1 cellular context compared by ENCODE assay signal in the genomic region with DNA sequence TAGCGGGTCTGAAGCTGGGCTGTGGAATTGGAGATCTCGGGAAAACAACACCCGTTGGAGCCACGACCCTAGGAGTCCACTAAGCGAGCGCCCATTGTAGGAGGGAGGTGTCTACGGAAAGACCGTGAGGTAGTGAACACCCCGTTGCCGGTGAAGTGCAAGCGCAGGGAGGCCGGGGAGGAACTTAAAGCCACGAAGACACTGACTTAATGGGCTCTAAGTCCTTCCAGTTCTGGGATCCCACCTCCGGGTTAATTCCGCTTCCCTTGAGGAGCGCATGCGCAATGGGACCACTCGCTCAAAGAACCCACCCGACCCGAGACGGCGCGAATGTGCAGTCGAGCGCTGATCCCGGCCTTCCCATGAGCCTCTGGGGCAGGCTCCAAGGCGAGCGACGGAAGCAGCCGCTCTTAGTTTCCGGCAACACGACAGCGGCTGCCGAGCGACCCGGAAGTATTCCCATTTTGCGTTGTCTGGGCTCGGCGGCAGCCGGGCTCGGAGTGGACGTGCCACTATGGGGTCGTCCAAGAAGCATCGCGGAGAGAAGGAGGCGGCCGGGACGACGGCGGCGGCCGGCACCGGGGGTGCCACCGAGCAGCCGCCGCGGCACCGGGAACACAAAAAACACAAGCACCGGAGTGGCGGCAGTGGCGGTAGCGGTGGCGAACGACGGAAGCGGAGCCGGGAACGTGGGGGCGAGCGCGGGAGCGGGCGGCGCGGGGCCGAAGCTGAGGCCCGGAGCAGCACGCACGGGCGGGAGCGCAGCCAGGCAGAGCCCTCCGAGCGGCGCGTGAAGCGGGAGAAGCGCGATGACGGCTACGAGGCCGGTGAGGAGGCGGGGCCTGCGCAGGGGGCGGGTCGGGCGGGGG.
A peak's percentile ranks its signal among the peaks of the same experiment; 100 is the strongest.
TF ChIP-seq lines count a peak whose summit lies in the region.

A gene with protein sequence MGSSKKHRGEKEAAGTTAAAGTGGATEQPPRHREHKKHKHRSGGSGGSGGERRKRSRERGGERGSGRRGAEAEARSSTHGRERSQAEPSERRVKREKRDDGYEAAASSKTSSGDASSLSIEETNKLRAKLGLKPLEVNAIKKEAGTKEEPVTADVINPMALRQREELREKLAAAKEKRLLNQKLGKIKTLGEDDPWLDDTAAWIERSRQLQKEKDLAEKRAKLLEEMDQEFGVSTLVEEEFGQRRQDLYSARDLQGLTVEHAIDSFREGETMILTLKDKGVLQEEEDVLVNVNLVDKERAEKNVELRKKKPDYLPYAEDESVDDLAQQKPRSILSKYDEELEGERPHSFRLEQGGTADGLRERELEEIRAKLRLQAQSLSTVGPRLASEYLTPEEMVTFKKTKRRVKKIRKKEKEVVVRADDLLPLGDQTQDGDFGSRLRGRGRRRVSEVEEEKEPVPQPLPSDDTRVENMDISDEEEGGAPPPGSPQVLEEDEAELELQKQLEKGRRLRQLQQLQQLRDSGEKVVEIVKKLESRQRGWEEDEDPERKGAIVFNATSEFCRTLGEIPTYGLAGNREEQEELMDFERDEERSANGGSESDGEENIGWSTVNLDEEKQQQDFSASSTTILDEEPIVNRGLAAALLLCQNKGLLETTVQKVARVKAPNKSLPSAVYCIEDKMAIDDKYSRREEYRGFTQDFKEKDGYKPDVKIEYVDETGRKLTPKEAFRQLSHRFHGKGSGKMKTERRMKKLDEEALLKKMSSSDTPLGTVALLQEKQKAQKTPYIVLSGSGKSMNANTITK (plus strand): TSS at position 468 of the 869 bp plus-strand sequence. CDS start 47 bp downstream, at position 515.

TF ChIP-seq in GM12878, 131 proteins besides CTCF, POLR2A, EP300 and RAD21 (continued from another document and continues in another):
- TF ChIP-seq, protein P1, sequence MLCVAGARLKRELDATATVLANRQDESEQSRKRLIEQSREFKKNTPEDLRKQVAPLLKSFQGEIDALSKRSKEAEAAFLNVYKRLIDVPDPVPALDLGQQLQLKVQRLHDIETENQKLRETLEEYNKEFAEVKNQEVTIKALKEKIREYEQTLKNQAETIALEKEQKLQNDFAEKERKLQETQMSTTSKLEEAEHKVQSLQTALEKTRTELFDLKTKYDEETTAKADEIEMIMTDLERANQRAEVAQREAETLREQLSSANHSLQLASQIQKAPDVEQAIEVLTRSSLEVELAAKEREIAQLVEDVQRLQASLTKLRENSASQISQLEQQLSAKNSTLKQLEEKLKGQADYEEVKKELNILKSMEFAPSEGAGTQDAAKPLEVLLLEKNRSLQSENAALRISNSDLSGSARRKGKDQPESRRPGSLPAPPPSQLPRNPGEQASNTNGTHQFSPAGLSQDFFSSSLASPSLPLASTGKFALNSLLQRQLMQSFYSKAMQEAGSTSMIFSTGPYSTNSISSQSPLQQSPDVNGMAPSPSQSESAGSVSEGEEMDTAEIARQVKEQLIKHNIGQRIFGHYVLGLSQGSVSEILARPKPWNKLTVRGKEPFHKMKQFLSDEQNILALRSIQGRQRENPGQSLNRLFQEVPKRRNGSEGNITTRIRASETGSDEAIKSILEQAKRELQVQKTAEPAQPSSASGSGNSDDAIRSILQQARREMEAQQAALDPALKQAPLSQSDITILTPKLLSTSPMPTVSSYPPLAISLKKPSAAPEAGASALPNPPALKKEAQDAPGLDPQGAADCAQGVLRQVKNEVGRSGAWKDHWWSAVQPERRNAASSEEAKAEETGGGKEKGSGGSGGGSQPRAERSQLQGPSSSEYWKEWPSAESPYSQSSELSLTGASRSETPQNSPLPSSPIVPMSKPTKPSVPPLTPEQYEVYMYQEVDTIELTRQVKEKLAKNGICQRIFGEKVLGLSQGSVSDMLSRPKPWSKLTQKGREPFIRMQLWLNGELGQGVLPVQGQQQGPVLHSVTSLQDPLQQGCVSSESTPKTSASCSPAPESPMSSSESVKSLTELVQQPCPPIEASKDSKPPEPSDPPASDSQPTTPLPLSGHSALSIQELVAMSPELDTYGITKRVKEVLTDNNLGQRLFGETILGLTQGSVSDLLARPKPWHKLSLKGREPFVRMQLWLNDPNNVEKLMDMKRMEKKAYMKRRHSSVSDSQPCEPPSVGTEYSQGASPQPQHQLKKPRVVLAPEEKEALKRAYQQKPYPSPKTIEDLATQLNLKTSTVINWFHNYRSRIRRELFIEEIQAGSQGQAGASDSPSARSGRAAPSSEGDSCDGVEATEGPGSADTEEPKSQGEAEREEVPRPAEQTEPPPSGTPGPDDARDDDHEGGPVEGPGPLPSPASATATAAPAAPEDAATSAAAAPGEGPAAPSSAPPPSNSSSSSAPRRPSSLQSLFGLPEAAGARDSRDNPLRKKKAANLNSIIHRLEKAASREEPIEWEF (IDR thresholded peaks at IDR 0.05; ENCODE audit: insufficient replicate concordance, low read depth, low read length), result no peak
- TF ChIP-seq RB1 (IDR thresholded peaks at IDR 0.05; ENCODE audit: borderline replicate concordance), result peak; percentile 83; the same call in 1 of the 2 replicates
- TF ChIP-seq NFIC (IDR thresholded peaks at IDR 0.05; ENCODE audit: low read depth, low read length), result no peak
- peak; percentile 83; the same call in 1 of the 2 replicates for TF ChIP-seq SMAD5 (IDR thresholded peaks at IDR 0.05; ENCODE audit: low read depth)
- TF ChIP-seq DPF2 (IDR thresholded peaks at IDR 0.05), result peak; percentile 79
- TF ChIP-seq, protein P2, sequence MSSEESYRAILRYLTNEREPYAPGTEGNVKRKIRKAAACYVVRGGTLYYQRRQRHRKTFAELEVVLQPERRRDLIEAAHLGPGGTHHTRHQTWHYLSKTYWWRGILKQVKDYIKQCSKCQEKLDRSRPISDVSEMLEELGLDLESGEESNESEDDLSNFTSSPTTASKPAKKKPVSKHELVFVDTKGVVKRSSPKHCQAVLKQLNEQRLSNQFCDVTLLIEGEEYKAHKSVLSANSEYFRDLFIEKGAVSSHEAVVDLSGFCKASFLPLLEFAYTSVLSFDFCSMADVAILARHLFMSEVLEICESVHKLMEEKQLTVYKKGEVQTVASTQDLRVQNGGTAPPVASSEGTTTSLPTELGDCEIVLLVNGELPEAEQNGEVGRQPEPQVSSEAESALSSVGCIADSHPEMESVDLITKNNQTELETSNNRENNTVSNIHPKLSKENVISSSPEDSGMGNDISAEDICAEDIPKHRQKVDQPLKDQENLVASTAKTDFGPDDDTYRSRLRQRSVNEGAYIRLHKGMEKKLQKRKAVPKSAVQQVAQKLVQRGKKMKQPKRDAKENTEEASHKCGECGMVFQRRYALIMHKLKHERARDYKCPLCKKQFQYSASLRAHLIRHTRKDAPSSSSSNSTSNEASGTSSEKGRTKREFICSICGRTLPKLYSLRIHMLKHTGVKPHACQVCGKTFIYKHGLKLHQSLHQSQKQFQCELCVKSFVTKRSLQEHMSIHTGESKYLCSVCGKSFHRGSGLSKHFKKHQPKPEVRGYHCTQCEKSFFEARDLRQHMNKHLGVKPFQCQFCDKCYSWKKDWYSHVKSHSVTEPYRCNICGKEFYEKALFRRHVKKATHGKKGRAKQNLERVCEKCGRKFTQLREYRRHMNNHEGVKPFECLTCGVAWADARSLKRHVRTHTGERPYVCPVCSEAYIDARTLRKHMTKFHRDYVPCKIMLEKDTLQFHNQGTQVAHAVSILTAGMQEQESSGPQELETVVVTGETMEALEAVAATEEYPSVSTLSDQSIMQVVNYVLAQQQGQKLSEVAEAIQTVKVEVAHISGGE (CRISPR knock-in tag; IDR thresholded peaks at IDR 0.05), result 0 out of 2 replicates have a peak, but pooled peaks have one; percentile 20
- TF ChIP-seq EED (IDR thresholded peaks at IDR 0.05; ENCODE audit: low read depth), result no peak
- TF ChIP-seq, protein P3, sequence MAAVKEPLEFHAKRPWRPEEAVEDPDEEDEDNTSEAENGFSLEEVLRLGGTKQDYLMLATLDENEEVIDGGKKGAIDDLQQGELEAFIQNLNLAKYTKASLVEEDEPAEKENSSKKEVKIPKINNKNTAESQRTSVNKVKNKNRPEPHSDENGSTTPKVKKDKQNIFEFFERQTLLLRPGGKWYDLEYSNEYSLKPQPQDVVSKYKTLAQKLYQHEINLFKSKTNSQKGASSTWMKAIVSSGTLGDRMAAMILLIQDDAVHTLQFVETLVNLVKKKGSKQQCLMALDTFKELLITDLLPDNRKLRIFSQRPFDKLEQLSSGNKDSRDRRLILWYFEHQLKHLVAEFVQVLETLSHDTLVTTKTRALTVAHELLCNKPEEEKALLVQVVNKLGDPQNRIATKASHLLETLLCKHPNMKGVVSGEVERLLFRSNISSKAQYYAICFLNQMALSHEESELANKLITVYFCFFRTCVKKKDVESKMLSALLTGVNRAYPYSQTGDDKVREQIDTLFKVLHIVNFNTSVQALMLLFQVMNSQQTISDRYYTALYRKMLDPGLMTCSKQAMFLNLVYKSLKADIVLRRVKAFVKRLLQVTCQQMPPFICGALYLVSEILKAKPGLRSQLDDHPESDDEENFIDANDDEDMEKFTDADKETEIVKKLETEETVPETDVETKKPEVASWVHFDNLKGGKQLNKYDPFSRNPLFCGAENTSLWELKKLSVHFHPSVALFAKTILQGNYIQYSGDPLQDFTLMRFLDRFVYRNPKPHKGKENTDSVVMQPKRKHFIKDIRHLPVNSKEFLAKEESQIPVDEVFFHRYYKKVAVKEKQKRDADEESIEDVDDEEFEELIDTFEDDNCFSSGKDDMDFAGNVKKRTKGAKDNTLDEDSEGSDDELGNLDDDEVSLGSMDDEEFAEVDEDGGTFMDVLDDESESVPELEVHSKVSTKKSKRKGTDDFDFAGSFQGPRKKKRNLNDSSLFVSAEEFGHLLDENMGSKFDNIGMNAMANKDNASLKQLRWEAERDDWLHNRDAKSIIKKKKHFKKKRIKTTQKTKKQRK (IDR thresholded peaks at IDR 0.05; ENCODE audit: low read depth, low read length), result no peak
- no peak for TF ChIP-seq IRF4 (IDR thresholded peaks at IDR 0.05; ENCODE audit: low read depth, low read length)
- no peak for TF ChIP-seq RELA (IDR thresholded peaks at IDR 0.05; ENCODE audit: borderline replicate concordance, partially characterized antibody)
- TF ChIP-seq ZNF384 (IDR thresholded peaks at IDR 0.05; ENCODE audit: borderline replicate concordance, low read depth, low read length), result no peak
- TF ChIP-seq MTA2 (IDR thresholded peaks at IDR 0.05; ENCODE audit: low read depth), result peak; percentile 58; the same call in 1 of the 2 replicates
- 0 out of 2 replicates have a peak, but pooled peaks have one; percentile 43 for TF ChIP-seq RCOR1 (conservative IDR thresholded peaks at IDR 0.05; ENCODE audit: low read depth, low read length)
- TF ChIP-seq PAX5 (IDR thresholded peaks at IDR 0.05; ENCODE audit: borderline replicate concordance, low read depth, low read length), result peak; percentile 59; the same call in 1 of the 2 replicates
- no peak for TF ChIP-seq RFX5 (IDR thresholded peaks at IDR 0.05; ENCODE audit: low read depth, low read length)
- no peak for TF ChIP-seq TCF7 (IDR thresholded peaks at IDR 0.05; ENCODE audit: borderline replicate concordance)
- TF ChIP-seq RUNX3 (IDR thresholded peaks at IDR 0.05; ENCODE audit: low read length), result no peak
- peak; percentile 99 for TF ChIP-seq GABPA (IDR thresholded peaks at IDR 0.05; ENCODE audit: low read depth)
- TF ChIP-seq SMAD1 (IDR thresholded peaks at IDR 0.05; ENCODE audit: low read depth, partially characterized antibody), result peak; percentile 43
- TF ChIP-seq, protein P4, sequence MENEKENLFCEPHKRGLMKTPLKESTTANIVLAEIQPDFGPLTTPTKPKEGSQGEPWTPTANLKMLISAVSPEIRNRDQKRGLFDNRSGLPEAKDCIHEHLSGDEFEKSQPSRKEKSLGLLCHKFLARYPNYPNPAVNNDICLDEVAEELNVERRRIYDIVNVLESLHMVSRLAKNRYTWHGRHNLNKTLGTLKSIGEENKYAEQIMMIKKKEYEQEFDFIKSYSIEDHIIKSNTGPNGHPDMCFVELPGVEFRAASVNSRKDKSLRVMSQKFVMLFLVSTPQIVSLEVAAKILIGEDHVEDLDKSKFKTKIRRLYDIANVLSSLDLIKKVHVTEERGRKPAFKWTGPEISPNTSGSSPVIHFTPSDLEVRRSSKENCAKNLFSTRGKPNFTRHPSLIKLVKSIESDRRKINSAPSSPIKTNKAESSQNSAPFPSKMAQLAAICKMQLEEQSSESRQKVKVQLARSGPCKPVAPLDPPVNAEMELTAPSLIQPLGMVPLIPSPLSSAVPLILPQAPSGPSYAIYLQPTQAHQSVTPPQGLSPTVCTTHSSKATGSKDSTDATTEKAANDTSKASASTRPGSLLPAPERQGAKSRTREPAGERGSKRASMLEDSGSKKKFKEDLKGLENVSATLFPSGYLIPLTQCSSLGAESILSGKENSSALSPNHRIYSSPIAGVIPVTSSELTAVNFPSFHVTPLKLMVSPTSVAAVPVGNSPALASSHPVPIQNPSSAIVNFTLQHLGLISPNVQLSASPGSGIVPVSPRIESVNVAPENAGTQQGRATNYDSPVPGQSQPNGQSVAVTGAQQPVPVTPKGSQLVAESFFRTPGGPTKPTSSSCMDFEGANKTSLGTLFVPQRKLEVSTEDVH (IDR thresholded peaks at IDR 0.05; ENCODE audit: low read depth, partially characterized antibody), result peak; percentile 87
- TF ChIP-seq, protein P5, sequence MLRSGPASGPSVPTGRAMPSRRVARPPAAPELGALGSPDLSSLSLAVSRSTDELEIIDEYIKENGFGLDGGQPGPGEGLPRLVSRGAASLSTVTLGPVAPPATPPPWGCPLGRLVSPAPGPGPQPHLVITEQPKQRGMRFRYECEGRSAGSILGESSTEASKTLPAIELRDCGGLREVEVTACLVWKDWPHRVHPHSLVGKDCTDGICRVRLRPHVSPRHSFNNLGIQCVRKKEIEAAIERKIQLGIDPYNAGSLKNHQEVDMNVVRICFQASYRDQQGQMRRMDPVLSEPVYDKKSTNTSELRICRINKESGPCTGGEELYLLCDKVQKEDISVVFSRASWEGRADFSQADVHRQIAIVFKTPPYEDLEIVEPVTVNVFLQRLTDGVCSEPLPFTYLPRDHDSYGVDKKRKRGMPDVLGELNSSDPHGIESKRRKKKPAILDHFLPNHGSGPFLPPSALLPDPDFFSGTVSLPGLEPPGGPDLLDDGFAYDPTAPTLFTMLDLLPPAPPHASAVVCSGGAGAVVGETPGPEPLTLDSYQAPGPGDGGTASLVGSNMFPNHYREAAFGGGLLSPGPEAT (IDR thresholded peaks at IDR 0.05; ENCODE audit: low read depth), result peak; percentile 89
- TF ChIP-seq SIX5 (IDR thresholded peaks at IDR 0.05; ENCODE audit: low read depth, low read length, severe bottlenecking), result peak; percentile 72
- peak; percentile 94; the same call in 1 of the 2 replicates for TF ChIP-seq ASH2L (IDR thresholded peaks at IDR 0.05; ENCODE audit: borderline replicate concordance, low read depth)
- no peak for TF ChIP-seq EZH2 (IDR thresholded peaks at IDR 0.05; ENCODE audit: borderline replicate concordance, control insufficient read depth, low read depth, low read length)
- no peak for TF ChIP-seq JUNB (IDR thresholded peaks at IDR 0.05)
- no peak for TF ChIP-seq BMI1 (IDR thresholded peaks at IDR 0.05; ENCODE audit: borderline replicate concordance)
- peak; percentile 80 for TF ChIP-seq NR2C2 (IDR thresholded peaks at IDR 0.05; ENCODE audit: borderline replicate concordance, control insufficient read depth, insufficient read length, low read depth)
- no peak for TF ChIP-seq CHD4 (IDR thresholded peaks at IDR 0.05)
- no peak for TF ChIP-seq ZNF274 (IDR thresholded peaks at IDR 0.05; ENCODE audit: insufficient read depth, insufficient read length)
- no peak for TF ChIP-seq BCL11A (IDR thresholded peaks at IDR 0.05; ENCODE audit: low read depth, low read length)
